Comparison of ENCODE assay signal across 10 cellular contexts in genomic region chr19:49520705-49521319, GRCh38. TPM values are rescaled to one million over a fixed set of nuclear protein-coding genes. Genes with fewer than 3 reads are reported as not detected.
DNase-seq lines count a peak whose midpoint lies in the region; ATAC-seq, FAIRE-seq and TF ChIP-seq lines count a peak whose summit lies in the region.
"Had no signal": no experiment of that assay in that cellular context is flagged by ENCODE, and none has a peak within 500 bp of the region (broad histone marks: within the 10 kb centered on the region; RNA-seq: fewer than 3 reads in every experiment).

No MANE protein-coding gene starts in this region.

- in situ Hi-C loops in HepG2 (cut with HindIII; ENCODE audit: extremely low pct_ligation_motif_present, low pct_unique_long_range_greater_than_20kb), result no loop called here

- BruUV-seq in HepG2 (replicated peaks; lab: Mats Ljungman, UMichigan), result no TSS peak

- no peak overlapping the region for H3K9ac ChIP-seq in HepG2 (ENCODE audit: insufficient read depth, low read depth, low read length)

- H3K27me3 ChIP-seq in HepG2 (ENCODE audit: control insufficient read depth in 1 of 2, insufficient read depth in 2 of 2, low read length in 2 of 2), result no peaks in the 10 kb centered on the region
- H3K27me3 ChIP-seq: tibial nerve had no signal

- no peak for TF ChIP-seq CTCF in HepG2 (CRISPR knock-in tag; IDR thresholded peaks at IDR 0.05)

- intact Hi-C loops in HepG2 (cut with micrococcal nuclease; ENCODE audit: unreplicated experiment), result no loop called here

- POLR2A ChIA-PET in HepG2 (lab: Yijun Ruan, JAX), result interaction anchor here (1.6 to 1.7 kb wide), 2 partner anchors 31 to 67 kb away, joined by 4 to 6 read pairs; partner anchors contain the start of gene ALDH16A1

- H4K20me1 ChIP-seq in HepG2 (ENCODE audit: insufficient read depth, low read length), result no peaks in the 10 kb centered on the region

- 95% methylated on average over 13 of the region's 13 CpGs for WGBS in HepG2 (ENCODE audit: low lambda C conversion rate)

- H3K4me2 ChIP-seq in HepG2 (ENCODE audit: low read depth, low read length), result no peak overlapping the region

- no peak for ATAC-seq in HepG2

- TF ChIP-seq RAD21 in HepG2 (CRISPR knock-in tag; IDR thresholded peaks at IDR 0.05), result no peak

- CTCF ChIA-PET in HepG2 (lab: Yijun Ruan, JAX; ENCODE audit: low intra/inter-chr PET ratio, low total read pairs), result no interaction called here

- peaks cover 5% of the 10 kb centered on the region for H3K4me1 ChIP-seq in HepG2 (ENCODE audit: insufficient read depth, low read length)

- H2AFZ ChIP-seq in HepG2 (ENCODE audit: low read length), result no peak overlapping the region

- H3K27ac ChIP-seq in HepG2 (ENCODE audit: extremely low read length, insufficient read depth, low read length), result no peak overlapping the region

- H3K9me3 ChIP-seq in HepG2 (ENCODE audit: low read length), result no peaks in the 10 kb centered on the region
- H3K9me3 ChIP-seq: tibial nerve had no signal

- TF ChIP-seq EP300 in HepG2 (IDR thresholded peaks at IDR 0.05; ENCODE audit: low read depth in 2 of 2, low read length in 2 of 2) (no peak), HepG2 (CRISPR knock-in tag; IDR thresholded peaks at IDR 0.05; ENCODE audit: borderline replicate concordance) (no peak)

- no peak for TF ChIP-seq POLR2A in HepG2 (IDR thresholded peaks at IDR 0.05; ENCODE audit: insufficient read depth in 1 of 2, low read depth in 2 of 2, low read length in 2 of 2)

- H3K4me3 ChIP-seq in HepG2 (replicated peaks in 1 of 3; ENCODE audit: insufficient read depth in 1 of 3, low read depth in 2 of 3, low read length in 3 of 3), result no peak overlapping the region
- H3K4me3 ChIP-seq: tibial nerve had no signal

- DNase-seq in Ammon's horn (ENCODE audit: low spot score), result peak; percentile 63
- DNase-seq in HepG2 (ENCODE audit: low spot score), result no peak
- DNase-seq in stimulated activated CD4-positive, alpha-beta T cell treated with anti-CD3 and anti-CD28 coated beads, Interleukin-2, amount 100 ng/mL, for 24 hours, result no peak
- DNase-seq in activated naive CD4-positive, alpha-beta T cell (lab: John Stamatoyannopoulos, UW), result no peak
- DNase-seq: activated naive CD8-positive, alpha-beta T cell treated with anti-CD3 and anti-CD28 coated beads, Interleukin-2, amount 10 ng/mL, durations not matched to agents 7 days and 5 days; cortex of kidney; NCI-H526 treated with DMSO at 0.1 percent for 48 hours; SHP77 had no signal

- H3K79me2 ChIP-seq in HepG2 (ENCODE audit: insufficient read depth, low read length), result peaks cover under 1% of the 10 kb centered on the region

- FAIRE-seq in HepG2 (lab: Jason Lieb, UNC), result no peak
- FAIRE-seq: TTC549 had no signal

- H3K36me3 ChIP-seq in HepG2 (replicated peaks in 1 of 2; ENCODE audit: control insufficient read depth in 1 of 2, insufficient read depth in 2 of 2, low read length in 2 of 2), result peaks cover 2 to 5% of the 10 kb centered on the region in 2 experiments; a peak in 3 of 5 replicates

RNA-seq across cellular contexts. Expression of gene RCN3, which starts 7.0 kb away (rescaled TPM):
- 1.7 and 10.1 TPM in 2 replicates for total RNA-seq in HepG2 (2016; rRNA removed; fragmentation: Illumina TruSeq; extraction: Trizol)
- 2.9 TPM in 2 replicates for total RNA-seq in HepG2 (2016; cell fraction: cytosol; rRNA removed; fragmentation: Illumina TruSeq; extraction: Trizol; ENCODE audit: low read depth)
- total RNA-seq in HepG2 (2016; cell fraction: insoluble cytoplasmic fraction; rRNA removed; fragmentation: Illumina TruSeq; extraction: Trizol), result 2.5 and 10.4 TPM in 2 replicates
- total RNA-seq in HepG2 (2016; cell fraction: membrane; rRNA removed; fragmentation: Illumina TruSeq; extraction: Trizol), result 3.9 and 4.3 TPM in 2 replicates
- total RNA-seq in HepG2 (2016; cell fraction: nucleus; rRNA removed; fragmentation: Illumina TruSeq; extraction: Trizol), result 12.9 and 16.5 TPM in 2 replicates
- polyA plus RNA-seq in HepG2 (2011; rRNA removed), result 3.0 and 3.3 TPM in 2 replicates
- polyA plus RNA-seq in HepG2 (2011; cell fraction: cytosol; rRNA removed), result 0.79 and 1.6 TPM in 2 replicates
- 33.2 and 45.9 TPM in 2 replicates for polyA plus RNA-seq in HepG2 (2011; cell fraction: nucleus; rRNA removed)
- polyA plus RNA-seq in HepG2 (2012), result 4.9 and 5.2 TPM in 2 replicates
- 4.8 and 4.9 TPM in 2 replicates for polyA plus RNA-seq in HepG2 (2016; cell fraction: cytosol; fragmentation: Illumina TruSeq; extraction: Trizol; ENCODE audit: low read depth)
- polyA plus RNA-seq in HepG2 (2016; cell fraction: insoluble cytoplasmic fraction; fragmentation: Illumina TruSeq; extraction: Trizol; ENCODE audit: low read depth), result 3.3 and 3.5 TPM in 2 replicates
- polyA plus RNA-seq in HepG2 (2016; cell fraction: membrane; fragmentation: Illumina TruSeq; extraction: Trizol; ENCODE audit: low read depth), result 4.3 and 6.1 TPM in 2 replicates
- polyA plus RNA-seq in HepG2 (2016; cell fraction: nucleus; fragmentation: Illumina TruSeq; extraction: Trizol; ENCODE audit: insufficient read depth, low read depth), result 61.4 and 74.8 TPM in 2 replicates
- 0.14 and 0.50 TPM in 2 replicates for polyA minus RNA-seq in HepG2 (2011; rRNA and poly(A)+ RNA removed; ENCODE audit: low replicate concordance)
- not detected in 2 replicates for polyA minus RNA-seq in HepG2 (2011; cell fraction: cytosol; rRNA and poly(A)+ RNA removed)
- polyA minus RNA-seq in HepG2 (2011; cell fraction: nucleus; rRNA and poly(A)+ RNA removed), result 3.1 and 4.0 TPM in 2 replicates

RNA-seq across cellular contexts. Expression of gene FCGRT, which starts 8.4 kb away (rescaled TPM):
- total RNA-seq in HepG2 (2016; rRNA removed; fragmentation: Illumina TruSeq; extraction: Trizol), result 124 and 225 TPM in 2 replicates
- total RNA-seq in HepG2 (2016; cell fraction: cytosol; rRNA removed; fragmentation: Illumina TruSeq; extraction: Trizol; ENCODE audit: low read depth), result 222 and 258 TPM in 2 replicates
- total RNA-seq in HepG2 (2016; cell fraction: insoluble cytoplasmic fraction; rRNA removed; fragmentation: Illumina TruSeq; extraction: Trizol), result 102 and 228 TPM in 2 replicates
- total RNA-seq in HepG2 (2016; cell fraction: membrane; rRNA removed; fragmentation: Illumina TruSeq; extraction: Trizol), result 261 and 289 TPM in 2 replicates
- total RNA-seq in HepG2 (2016; cell fraction: nucleus; rRNA removed; fragmentation: Illumina TruSeq; extraction: Trizol), result 141 and 165 TPM in 2 replicates
- 121 and 149 TPM in 2 replicates for polyA plus RNA-seq in HepG2 (2011; rRNA removed)
- 105 and 151 TPM in 2 replicates for polyA plus RNA-seq in HepG2 (2011; cell fraction: cytosol; rRNA removed)
- 256 and 257 TPM in 2 replicates for polyA plus RNA-seq in HepG2 (2011; cell fraction: nucleus; rRNA removed)
- polyA plus RNA-seq in HepG2 (2012), result 143 and 177 TPM in 2 replicates
- 245 and 266 TPM in 2 replicates for polyA plus RNA-seq in HepG2 (2016; cell fraction: cytosol; fragmentation: Illumina TruSeq; extraction: Trizol; ENCODE audit: low read depth)
- 107 and 130 TPM in 2 replicates for polyA plus RNA-seq in HepG2 (2016; cell fraction: insoluble cytoplasmic fraction; fragmentation: Illumina TruSeq; extraction: Trizol; ENCODE audit: low read depth)
- polyA plus RNA-seq in HepG2 (2016; cell fraction: membrane; fragmentation: Illumina TruSeq; extraction: Trizol; ENCODE audit: low read depth), result 257 and 263 TPM in 2 replicates
- polyA plus RNA-seq in HepG2 (2016; cell fraction: nucleus; fragmentation: Illumina TruSeq; extraction: Trizol; ENCODE audit: insufficient read depth, low read depth), result 289 and 295 TPM in 2 replicates
- 0.65 and 115 TPM in 2 replicates for polyA minus RNA-seq in HepG2 (2011; rRNA and poly(A)+ RNA removed; ENCODE audit: low replicate concordance)
- 72.8 and 82.9 TPM in 2 replicates for polyA minus RNA-seq in HepG2 (2011; cell fraction: cytosol; rRNA and poly(A)+ RNA removed)
- polyA minus RNA-seq in HepG2 (2011; cell fraction: nucleus; rRNA and poly(A)+ RNA removed), result 27.6 and 29.2 TPM in 2 replicates

RNA-seq across cellular contexts. Expression of gene RPS11, which starts 24.6 kb away (rescaled TPM):
- total RNA-seq in HepG2 (2016; rRNA removed; fragmentation: Illumina TruSeq; extraction: Trizol), result 2,345 and 2,734 TPM in 2 replicates
- total RNA-seq in HepG2 (2016; cell fraction: cytosol; rRNA removed; fragmentation: Illumina TruSeq; extraction: Trizol; ENCODE audit: low read depth), result 3,922 and 3,962 TPM in 2 replicates
- 2,320 and 2,893 TPM in 2 replicates for total RNA-seq in HepG2 (2016; cell fraction: insoluble cytoplasmic fraction; rRNA removed; fragmentation: Illumina TruSeq; extraction: Trizol)
- total RNA-seq in HepG2 (2016; cell fraction: membrane; rRNA removed; fragmentation: Illumina TruSeq; extraction: Trizol), result 5,292 and 5,634 TPM in 2 replicates
- 817 and 896 TPM in 2 replicates for total RNA-seq in HepG2 (2016; cell fraction: nucleus; rRNA removed; fragmentation: Illumina TruSeq; extraction: Trizol)
- polyA plus RNA-seq in HepG2 (2011; rRNA removed), result 2,839 and 2,896 TPM in 2 replicates
- polyA plus RNA-seq in HepG2 (2011; cell fraction: cytosol; rRNA removed), result 6,087 and 6,094 TPM in 2 replicates
- polyA plus RNA-seq in HepG2 (2011; cell fraction: nucleus; rRNA removed), result 1,822 and 1,919 TPM in 2 replicates
- 3,444 and 3,595 TPM in 2 replicates for polyA plus RNA-seq in HepG2 (2012)
- 4,821 and 5,462 TPM in 2 replicates for polyA plus RNA-seq in HepG2 (2016; cell fraction: cytosol; fragmentation: Illumina TruSeq; extraction: Trizol; ENCODE audit: low read depth)
- 3,269 and 3,282 TPM in 2 replicates for polyA plus RNA-seq in HepG2 (2016; cell fraction: insoluble cytoplasmic fraction; fragmentation: Illumina TruSeq; extraction: Trizol; ENCODE audit: low read depth)
- polyA plus RNA-seq in HepG2 (2016; cell fraction: membrane; fragmentation: Illumina TruSeq; extraction: Trizol; ENCODE audit: low read depth), result 6,240 and 6,461 TPM in 2 replicates
- polyA plus RNA-seq in HepG2 (2016; cell fraction: nucleus; fragmentation: Illumina TruSeq; extraction: Trizol; ENCODE audit: insufficient read depth, low read depth), result 1,822 and 1,918 TPM in 2 replicates
- polyA minus RNA-seq in HepG2 (2011; rRNA and poly(A)+ RNA removed; ENCODE audit: low replicate concordance), result 1,415 and 1,765 TPM in 2 replicates
- 470 and 550 TPM in 2 replicates for polyA minus RNA-seq in HepG2 (2011; cell fraction: cytosol; rRNA and poly(A)+ RNA removed)
- polyA minus RNA-seq in HepG2 (2011; cell fraction: nucleus; rRNA and poly(A)+ RNA removed), result 202 and 266 TPM in 2 replicates

RNA-seq across cellular contexts. Expression of gene RPL13A, which starts 33.4 kb away (rescaled TPM):
- 2,601 and 3,137 TPM in 2 replicates for total RNA-seq in HepG2 (2016; rRNA removed; fragmentation: Illumina TruSeq; extraction: Trizol)
- 4,258 and 4,636 TPM in 2 replicates for total RNA-seq in HepG2 (2016; cell fraction: cytosol; rRNA removed; fragmentation: Illumina TruSeq; extraction: Trizol; ENCODE audit: low read depth)
- total RNA-seq in HepG2 (2016; cell fraction: insoluble cytoplasmic fraction; rRNA removed; fragmentation: Illumina TruSeq; extraction: Trizol), result 2,656 and 3,295 TPM in 2 replicates
- 7,013 and 7,095 TPM in 2 replicates for total RNA-seq in HepG2 (2016; cell fraction: membrane; rRNA removed; fragmentation: Illumina TruSeq; extraction: Trizol)
- total RNA-seq in HepG2 (2016; cell fraction: nucleus; rRNA removed; fragmentation: Illumina TruSeq; extraction: Trizol), result 1,096 and 1,183 TPM in 2 replicates
- polyA plus RNA-seq in HepG2 (2011; rRNA removed), result 3,407 and 3,954 TPM in 2 replicates
- polyA plus RNA-seq in HepG2 (2011; cell fraction: cytosol; rRNA removed), result 2,986 and 5,309 TPM in 2 replicates
- 2,708 and 2,782 TPM in 2 replicates for polyA plus RNA-seq in HepG2 (2011; cell fraction: nucleus; rRNA removed)
- 2,954 and 4,264 TPM in 2 replicates for polyA plus RNA-seq in HepG2 (2012)
- polyA plus RNA-seq in HepG2 (2016; cell fraction: cytosol; fragmentation: Illumina TruSeq; extraction: Trizol; ENCODE audit: low read depth), result 5,376 and 5,987 TPM in 2 replicates
- polyA plus RNA-seq in HepG2 (2016; cell fraction: insoluble cytoplasmic fraction; fragmentation: Illumina TruSeq; extraction: Trizol; ENCODE audit: low read depth), result 3,762 and 3,802 TPM in 2 replicates
- 7,707 and 8,057 TPM in 2 replicates for polyA plus RNA-seq in HepG2 (2016; cell fraction: membrane; fragmentation: Illumina TruSeq; extraction: Trizol; ENCODE audit: low read depth)
- 2,294 and 2,333 TPM in 2 replicates for polyA plus RNA-seq in HepG2 (2016; cell fraction: nucleus; fragmentation: Illumina TruSeq; extraction: Trizol; ENCODE audit: insufficient read depth, low read depth)
- 2,394 and 2,613 TPM in 2 replicates for polyA minus RNA-seq in HepG2 (2011; rRNA and poly(A)+ RNA removed; ENCODE audit: low replicate concordance)
- polyA minus RNA-seq in HepG2 (2011; cell fraction: cytosol; rRNA and poly(A)+ RNA removed), result 898 and 937 TPM in 2 replicates
- polyA minus RNA-seq in HepG2 (2011; cell fraction: nucleus; rRNA and poly(A)+ RNA removed), result 1,540 and 1,647 TPM in 2 replicates

RNA-seq across cellular contexts. Expression of gene FLT3LG, which starts 46.8 kb away (rescaled TPM):
- total RNA-seq in HepG2 (2016; rRNA removed; fragmentation: Illumina TruSeq; extraction: Trizol), result 0.58 and 1.5 TPM in 2 replicates
- 2.3 and 2.9 TPM in 2 replicates for total RNA-seq in HepG2 (2016; cell fraction: cytosol; rRNA removed; fragmentation: Illumina TruSeq; extraction: Trizol; ENCODE audit: low read depth)
- 0.67 and 1.4 TPM in 2 replicates for total RNA-seq in HepG2 (2016; cell fraction: insoluble cytoplasmic fraction; rRNA removed; fragmentation: Illumina TruSeq; extraction: Trizol)
- 2.2 and 2.3 TPM in 2 replicates for total RNA-seq in HepG2 (2016; cell fraction: membrane; rRNA removed; fragmentation: Illumina TruSeq; extraction: Trizol)
- 1.3 and 2.9 TPM in 2 replicates for total RNA-seq in HepG2 (2016; cell fraction: nucleus; rRNA removed; fragmentation: Illumina TruSeq; extraction: Trizol)
- polyA plus RNA-seq in HepG2 (2011; rRNA removed), result 2.6 and 3.0 TPM in 2 replicates
- 1.1 and 1.7 TPM in 2 replicates for polyA plus RNA-seq in HepG2 (2011; cell fraction: cytosol; rRNA removed)
- polyA plus RNA-seq in HepG2 (2011; cell fraction: nucleus; rRNA removed), result 5.2 and 6.9 TPM in 2 replicates
- 2.0 and 4.6 TPM in 2 replicates for polyA plus RNA-seq in HepG2 (2012)
- polyA plus RNA-seq in HepG2 (2016; cell fraction: cytosol; fragmentation: Illumina TruSeq; extraction: Trizol; ENCODE audit: low read depth), result 4.2 and 4.4 TPM in 2 replicates
- 2.3 and 2.4 TPM in 2 replicates for polyA plus RNA-seq in HepG2 (2016; cell fraction: insoluble cytoplasmic fraction; fragmentation: Illumina TruSeq; extraction: Trizol; ENCODE audit: low read depth)
- 2.5 and 3.6 TPM in 2 replicates for polyA plus RNA-seq in HepG2 (2016; cell fraction: membrane; fragmentation: Illumina TruSeq; extraction: Trizol; ENCODE audit: low read depth)
- 7.4 and 8.8 TPM in 2 replicates for polyA plus RNA-seq in HepG2 (2016; cell fraction: nucleus; fragmentation: Illumina TruSeq; extraction: Trizol; ENCODE audit: insufficient read depth, low read depth)
- polyA minus RNA-seq in HepG2 (2011; rRNA and poly(A)+ RNA removed; ENCODE audit: low replicate concordance), result 1.2 and 1.7 TPM in 2 replicates
- polyA minus RNA-seq in HepG2 (2011; cell fraction: cytosol; rRNA and poly(A)+ RNA removed), result 0.79 and 2.5 TPM in 2 replicates
- polyA minus RNA-seq in HepG2 (2011; cell fraction: nucleus; rRNA and poly(A)+ RNA removed), result 0.90 and 1.1 TPM in 2 replicates
